1 cellular context compared by ENCODE assay signal in the genomic region with DNA sequence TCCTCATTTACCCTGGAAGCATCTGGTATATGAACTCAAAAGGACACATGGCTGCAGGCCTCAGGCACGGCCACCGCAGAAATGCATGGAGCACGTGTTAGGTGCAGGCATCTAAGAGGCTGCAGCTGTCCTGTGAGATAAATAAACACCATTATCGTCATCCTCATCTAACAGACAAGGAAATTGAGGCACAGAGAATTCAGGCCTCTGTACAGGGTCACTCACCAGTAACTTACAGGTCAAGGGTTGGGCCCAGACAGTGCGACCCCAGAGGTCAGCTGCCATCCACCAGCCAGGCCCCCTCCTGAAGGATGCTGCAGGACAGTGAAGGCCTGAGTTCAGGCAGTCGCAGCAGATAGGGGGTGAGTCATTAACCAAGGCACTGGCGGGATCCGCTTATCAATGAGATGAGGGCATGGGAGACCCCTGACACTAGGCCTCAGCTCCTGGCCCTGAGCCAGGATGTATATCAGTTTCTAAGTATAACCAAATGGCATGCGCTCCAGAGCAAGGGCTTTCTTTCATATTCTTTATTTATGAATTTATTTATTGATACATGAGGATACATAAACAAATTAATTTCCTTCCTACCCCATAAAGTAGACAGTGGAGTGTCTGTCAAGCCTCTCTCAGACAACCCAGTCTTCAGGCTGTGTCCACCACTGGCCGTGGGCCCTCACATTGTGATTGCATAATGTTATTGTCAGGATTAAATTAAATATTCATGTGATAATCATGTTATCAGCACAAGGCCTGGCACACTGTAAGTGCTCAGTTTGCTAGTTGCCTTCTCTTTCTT.
TF ChIP-seq lines count a peak whose summit lies in the region.

No MANE protein-coding gene starts in this region.

TF ChIP-seq in K562, 482 proteins besides CTCF, POLR2A, EP300 and RAD21 (continued from another document and continues in another):
- TF ChIP-seq, protein P1, sequence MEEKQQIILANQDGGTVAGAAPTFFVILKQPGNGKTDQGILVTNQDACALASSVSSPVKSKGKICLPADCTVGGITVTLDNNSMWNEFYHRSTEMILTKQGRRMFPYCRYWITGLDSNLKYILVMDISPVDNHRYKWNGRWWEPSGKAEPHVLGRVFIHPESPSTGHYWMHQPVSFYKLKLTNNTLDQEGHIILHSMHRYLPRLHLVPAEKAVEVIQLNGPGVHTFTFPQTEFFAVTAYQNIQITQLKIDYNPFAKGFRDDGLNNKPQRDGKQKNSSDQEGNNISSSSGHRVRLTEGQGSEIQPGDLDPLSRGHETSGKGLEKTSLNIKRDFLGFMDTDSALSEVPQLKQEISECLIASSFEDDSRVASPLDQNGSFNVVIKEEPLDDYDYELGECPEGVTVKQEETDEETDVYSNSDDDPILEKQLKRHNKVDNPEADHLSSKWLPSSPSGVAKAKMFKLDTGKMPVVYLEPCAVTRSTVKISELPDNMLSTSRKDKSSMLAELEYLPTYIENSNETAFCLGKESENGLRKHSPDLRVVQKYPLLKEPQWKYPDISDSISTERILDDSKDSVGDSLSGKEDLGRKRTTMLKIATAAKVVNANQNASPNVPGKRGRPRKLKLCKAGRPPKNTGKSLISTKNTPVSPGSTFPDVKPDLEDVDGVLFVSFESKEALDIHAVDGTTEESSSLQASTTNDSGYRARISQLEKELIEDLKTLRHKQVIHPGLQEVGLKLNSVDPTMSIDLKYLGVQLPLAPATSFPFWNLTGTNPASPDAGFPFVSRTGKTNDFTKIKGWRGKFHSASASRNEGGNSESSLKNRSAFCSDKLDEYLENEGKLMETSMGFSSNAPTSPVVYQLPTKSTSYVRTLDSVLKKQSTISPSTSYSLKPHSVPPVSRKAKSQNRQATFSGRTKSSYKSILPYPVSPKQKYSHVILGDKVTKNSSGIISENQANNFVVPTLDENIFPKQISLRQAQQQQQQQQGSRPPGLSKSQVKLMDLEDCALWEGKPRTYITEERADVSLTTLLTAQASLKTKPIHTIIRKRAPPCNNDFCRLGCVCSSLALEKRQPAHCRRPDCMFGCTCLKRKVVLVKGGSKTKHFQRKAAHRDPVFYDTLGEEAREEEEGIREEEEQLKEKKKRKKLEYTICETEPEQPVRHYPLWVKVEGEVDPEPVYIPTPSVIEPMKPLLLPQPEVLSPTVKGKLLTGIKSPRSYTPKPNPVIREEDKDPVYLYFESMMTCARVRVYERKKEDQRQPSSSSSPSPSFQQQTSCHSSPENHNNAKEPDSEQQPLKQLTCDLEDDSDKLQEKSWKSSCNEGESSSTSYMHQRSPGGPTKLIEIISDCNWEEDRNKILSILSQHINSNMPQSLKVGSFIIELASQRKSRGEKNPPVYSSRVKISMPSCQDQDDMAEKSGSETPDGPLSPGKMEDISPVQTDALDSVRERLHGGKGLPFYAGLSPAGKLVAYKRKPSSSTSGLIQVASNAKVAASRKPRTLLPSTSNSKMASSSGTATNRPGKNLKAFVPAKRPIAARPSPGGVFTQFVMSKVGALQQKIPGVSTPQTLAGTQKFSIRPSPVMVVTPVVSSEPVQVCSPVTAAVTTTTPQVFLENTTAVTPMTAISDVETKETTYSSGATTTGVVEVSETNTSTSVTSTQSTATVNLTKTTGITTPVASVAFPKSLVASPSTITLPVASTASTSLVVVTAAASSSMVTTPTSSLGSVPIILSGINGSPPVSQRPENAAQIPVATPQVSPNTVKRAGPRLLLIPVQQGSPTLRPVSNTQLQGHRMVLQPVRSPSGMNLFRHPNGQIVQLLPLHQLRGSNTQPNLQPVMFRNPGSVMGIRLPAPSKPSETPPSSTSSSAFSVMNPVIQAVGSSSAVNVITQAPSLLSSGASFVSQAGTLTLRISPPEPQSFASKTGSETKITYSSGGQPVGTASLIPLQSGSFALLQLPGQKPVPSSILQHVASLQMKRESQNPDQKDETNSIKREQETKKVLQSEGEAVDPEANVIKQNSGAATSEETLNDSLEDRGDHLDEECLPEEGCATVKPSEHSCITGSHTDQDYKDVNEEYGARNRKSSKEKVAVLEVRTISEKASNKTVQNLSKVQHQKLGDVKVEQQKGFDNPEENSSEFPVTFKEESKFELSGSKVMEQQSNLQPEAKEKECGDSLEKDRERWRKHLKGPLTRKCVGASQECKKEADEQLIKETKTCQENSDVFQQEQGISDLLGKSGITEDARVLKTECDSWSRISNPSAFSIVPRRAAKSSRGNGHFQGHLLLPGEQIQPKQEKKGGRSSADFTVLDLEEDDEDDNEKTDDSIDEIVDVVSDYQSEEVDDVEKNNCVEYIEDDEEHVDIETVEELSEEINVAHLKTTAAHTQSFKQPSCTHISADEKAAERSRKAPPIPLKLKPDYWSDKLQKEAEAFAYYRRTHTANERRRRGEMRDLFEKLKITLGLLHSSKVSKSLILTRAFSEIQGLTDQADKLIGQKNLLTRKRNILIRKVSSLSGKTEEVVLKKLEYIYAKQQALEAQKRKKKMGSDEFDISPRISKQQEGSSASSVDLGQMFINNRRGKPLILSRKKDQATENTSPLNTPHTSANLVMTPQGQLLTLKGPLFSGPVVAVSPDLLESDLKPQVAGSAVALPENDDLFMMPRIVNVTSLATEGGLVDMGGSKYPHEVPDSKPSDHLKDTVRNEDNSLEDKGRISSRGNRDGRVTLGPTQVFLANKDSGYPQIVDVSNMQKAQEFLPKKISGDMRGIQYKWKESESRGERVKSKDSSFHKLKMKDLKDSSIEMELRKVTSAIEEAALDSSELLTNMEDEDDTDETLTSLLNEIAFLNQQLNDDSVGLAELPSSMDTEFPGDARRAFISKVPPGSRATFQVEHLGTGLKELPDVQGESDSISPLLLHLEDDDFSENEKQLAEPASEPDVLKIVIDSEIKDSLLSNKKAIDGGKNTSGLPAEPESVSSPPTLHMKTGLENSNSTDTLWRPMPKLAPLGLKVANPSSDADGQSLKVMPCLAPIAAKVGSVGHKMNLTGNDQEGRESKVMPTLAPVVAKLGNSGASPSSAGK (IDR thresholded peaks at IDR 0.05) = peak; percentile 56; the same call in 1 of the 2 replicates
- peak; percentile 88 for TF ChIP-seq L3MBTL2 (IDR thresholded peaks at IDR 0.05)
- 0 out of 2 replicates have a peak, but pooled peaks have one; percentile 26 for TF ChIP-seq HDAC2 (IDR thresholded peaks at IDR 0.05)
- TF ChIP-seq TRIM24 (IDR thresholded peaks at IDR 0.05) = peak in 1 of 2 experiments; percentile 57; a peak in 1 of 4 replicates
- TF ChIP-seq, protein P2, sequence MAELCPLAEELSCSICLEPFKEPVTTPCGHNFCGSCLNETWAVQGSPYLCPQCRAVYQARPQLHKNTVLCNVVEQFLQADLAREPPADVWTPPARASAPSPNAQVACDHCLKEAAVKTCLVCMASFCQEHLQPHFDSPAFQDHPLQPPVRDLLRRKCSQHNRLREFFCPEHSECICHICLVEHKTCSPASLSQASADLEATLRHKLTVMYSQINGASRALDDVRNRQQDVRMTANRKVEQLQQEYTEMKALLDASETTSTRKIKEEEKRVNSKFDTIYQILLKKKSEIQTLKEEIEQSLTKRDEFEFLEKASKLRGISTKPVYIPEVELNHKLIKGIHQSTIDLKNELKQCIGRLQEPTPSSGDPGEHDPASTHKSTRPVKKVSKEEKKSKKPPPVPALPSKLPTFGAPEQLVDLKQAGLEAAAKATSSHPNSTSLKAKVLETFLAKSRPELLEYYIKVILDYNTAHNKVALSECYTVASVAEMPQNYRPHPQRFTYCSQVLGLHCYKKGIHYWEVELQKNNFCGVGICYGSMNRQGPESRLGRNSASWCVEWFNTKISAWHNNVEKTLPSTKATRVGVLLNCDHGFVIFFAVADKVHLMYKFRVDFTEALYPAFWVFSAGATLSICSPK (IDR thresholded peaks at IDR 0.05; ENCODE audit: borderline replicate concordance) = no peak
- TF ChIP-seq MYNN (IDR thresholded peaks at IDR 0.05) = peak; percentile 61; the same call in 1 of the 2 replicates
- no peak for TF ChIP-seq MYNN (CRISPR knock-in tag; IDR thresholded peaks at IDR 0.05)
- TF ChIP-seq, protein P3, sequence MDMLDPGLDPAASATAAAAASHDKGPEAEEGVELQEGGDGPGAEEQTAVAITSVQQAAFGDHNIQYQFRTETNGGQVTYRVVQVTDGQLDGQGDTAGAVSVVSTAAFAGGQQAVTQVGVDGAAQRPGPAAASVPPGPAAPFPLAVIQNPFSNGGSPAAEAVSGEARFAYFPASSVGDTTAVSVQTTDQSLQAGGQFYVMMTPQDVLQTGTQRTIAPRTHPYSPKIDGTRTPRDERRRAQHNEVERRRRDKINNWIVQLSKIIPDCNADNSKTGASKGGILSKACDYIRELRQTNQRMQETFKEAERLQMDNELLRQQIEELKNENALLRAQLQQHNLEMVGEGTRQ (CRISPR knock-in tag; IDR thresholded peaks at IDR 0.05) = peak; percentile 34; the same call in 1 of the 2 replicates
- no peak for TF ChIP-seq TAF7 (tag; IDR thresholded peaks at IDR 0.05)
- TF ChIP-seq, protein P4, sequence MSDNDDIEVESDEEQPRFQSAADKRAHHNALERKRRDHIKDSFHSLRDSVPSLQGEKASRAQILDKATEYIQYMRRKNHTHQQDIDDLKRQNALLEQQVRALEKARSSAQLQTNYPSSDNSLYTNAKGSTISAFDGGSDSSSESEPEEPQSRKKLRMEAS (CRISPR knock-in tag; IDR thresholded peaks at IDR 0.05) = peak; percentile 90
- TF ChIP-seq ZBTB7A (IDR thresholded peaks at IDR 0.05; ENCODE audit: borderline replicate concordance, control insufficient read depth, low read depth, low read length) = peak; percentile 78; the same call in 1 of the 2 replicates
- TF ChIP-seq STAT5A (IDR thresholded peaks at IDR 0.05; ENCODE audit: borderline replicate concordance, low read length) = peak; percentile 44; the same call in 1 of the 2 replicates
- TF ChIP-seq EP400 (IDR thresholded peaks at IDR 0.05) = no peak
- TF ChIP-seq TAL1 (IDR thresholded peaks at IDR 0.05) = peak; percentile 32; the same call in 1 of the 2 replicates
- peak; percentile 63 for TF ChIP-seq DPF2 (IDR thresholded peaks at IDR 0.05)
- TF ChIP-seq ILK (tag; IDR thresholded peaks at IDR 0.05; ENCODE audit: borderline replicate concordance, low read depth) = no peak
- no peak for TF ChIP-seq CREB1 (IDR thresholded peaks at IDR 0.05)
- TF ChIP-seq CREB1 (CRISPR knock-in tag; IDR thresholded peaks at IDR 0.05) = 0 out of 2 replicates have a peak, but pooled peaks have one; percentile 31
- no peak for TF ChIP-seq ZKSCAN8 (CRISPR knock-in tag; IDR thresholded peaks at IDR 0.05)
- 0 out of 2 replicates have a peak, but pooled peaks have one; percentile 21 for TF ChIP-seq ZBTB17 (CRISPR knock-in tag; IDR thresholded peaks at IDR 0.05)
- TF ChIP-seq KDM4B (IDR thresholded peaks at IDR 0.05; ENCODE audit: borderline replicate concordance in 2 of 2, low read depth in 1 of 2) = no peak
- peak; percentile 71 for TF ChIP-seq CBFA2T2 (conservative IDR thresholded peaks at IDR 0.05)
- TF ChIP-seq KDM1A (IDR thresholded peaks at IDR 0.05) = peak; percentile 41; a peak in 2 of 4 replicates
- TF ChIP-seq, protein P5, sequence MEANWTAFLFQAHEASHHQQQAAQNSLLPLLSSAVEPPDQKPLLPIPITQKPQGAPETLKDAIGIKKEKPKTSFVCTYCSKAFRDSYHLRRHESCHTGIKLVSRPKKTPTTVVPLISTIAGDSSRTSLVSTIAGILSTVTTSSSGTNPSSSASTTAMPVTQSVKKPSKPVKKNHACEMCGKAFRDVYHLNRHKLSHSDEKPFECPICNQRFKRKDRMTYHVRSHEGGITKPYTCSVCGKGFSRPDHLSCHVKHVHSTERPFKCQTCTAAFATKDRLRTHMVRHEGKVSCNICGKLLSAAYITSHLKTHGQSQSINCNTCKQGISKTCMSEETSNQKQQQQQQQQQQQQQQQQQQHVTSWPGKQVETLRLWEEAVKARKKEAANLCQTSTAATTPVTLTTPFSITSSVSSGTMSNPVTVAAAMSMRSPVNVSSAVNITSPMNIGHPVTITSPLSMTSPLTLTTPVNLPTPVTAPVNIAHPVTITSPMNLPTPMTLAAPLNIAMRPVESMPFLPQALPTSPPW (CRISPR knock-in tag; IDR thresholded peaks at IDR 0.05) = peak; percentile 26; the same call in 1 of the 2 replicates
- no peak for TF ChIP-seq POLR3A (IDR thresholded peaks at IDR 0.05; ENCODE audit: borderline replicate concordance, extremely low read depth, insufficient read depth, insufficient read length)
- TF ChIP-seq, protein P6, sequence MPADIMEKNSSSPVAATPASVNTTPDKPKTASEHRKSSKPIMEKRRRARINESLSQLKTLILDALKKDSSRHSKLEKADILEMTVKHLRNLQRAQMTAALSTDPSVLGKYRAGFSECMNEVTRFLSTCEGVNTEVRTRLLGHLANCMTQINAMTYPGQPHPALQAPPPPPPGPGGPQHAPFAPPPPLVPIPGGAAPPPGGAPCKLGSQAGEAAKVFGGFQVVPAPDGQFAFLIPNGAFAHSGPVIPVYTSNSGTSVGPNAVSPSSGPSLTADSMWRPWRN (IDR thresholded peaks at IDR 0.05; ENCODE audit: low read depth) = 0 out of 2 replicates have a peak, but pooled peaks have one; percentile 20
- peak; percentile 92 for TF ChIP-seq JUND (IDR thresholded peaks at IDR 0.05; ENCODE audit: borderline replicate concordance, low read depth, low read length)
- TF ChIP-seq JUND (tag; IDR thresholded peaks at IDR 0.05; ENCODE audit: borderline replicate concordance, low read depth, low read length) = peak; percentile 70; the same call in 2 of the 3 replicates
- TF ChIP-seq, protein P7, sequence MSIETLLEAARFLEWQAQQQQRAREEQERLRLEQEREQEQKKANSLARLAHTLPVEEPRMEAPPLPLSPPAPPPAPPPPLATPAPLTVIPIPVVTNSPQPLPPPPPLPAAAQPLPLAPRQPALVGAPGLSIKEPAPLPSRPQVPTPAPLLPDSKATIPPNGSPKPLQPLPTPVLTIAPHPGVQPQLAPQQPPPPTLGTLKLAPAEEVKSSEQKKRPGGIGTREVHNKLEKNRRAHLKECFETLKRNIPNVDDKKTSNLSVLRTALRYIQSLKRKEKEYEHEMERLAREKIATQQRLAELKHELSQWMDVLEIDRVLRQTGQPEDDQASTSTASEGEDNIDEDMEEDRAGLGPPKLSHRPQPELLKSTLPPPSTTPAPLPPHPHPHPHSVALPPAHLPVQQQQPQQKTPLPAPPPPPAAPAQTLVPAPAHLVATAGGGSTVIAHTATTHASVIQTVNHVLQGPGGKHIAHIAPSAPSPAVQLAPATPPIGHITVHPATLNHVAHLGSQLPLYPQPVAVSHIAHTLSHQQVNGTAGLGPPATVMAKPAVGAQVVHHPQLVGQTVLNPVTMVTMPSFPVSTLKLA (conservative IDR thresholded peaks at IDR 0.05) = peak in 1 of 2 experiments; percentile 63; a peak in 1 of 4 replicates
- TF ChIP-seq PML (IDR thresholded peaks at IDR 0.05; ENCODE audit: low read length) = 0 out of 2 replicates have a peak, but pooled peaks have one; percentile 37
- peak in 1 of 2 experiments; percentile 63; a peak in 2 of 4 replicates for TF ChIP-seq MAZ (CRISPR knock-in tag; conservative IDR thresholded peaks at IDR 0.05 in 1 of 2, IDR thresholded peaks at IDR 0.05 in 1 of 2)
- peak; percentile 44; the same call in 1 of the 2 replicates for TF ChIP-seq MYC (IDR thresholded peaks at IDR 0.05; ENCODE audit: low read depth, low read length)
- 0 out of 2 replicates have a peak, but pooled peaks have one; percentile 34 for TF ChIP-seq MYC (CRISPR knock-in tag; IDR thresholded peaks at IDR 0.05; ENCODE audit: borderline replicate concordance, low read depth)
- peak; percentile 70 for TF ChIP-seq CTBP1 (IDR thresholded peaks at IDR 0.05; ENCODE audit: borderline replicate concordance)
- TF ChIP-seq SMARCE1 (IDR thresholded peaks at IDR 0.05) = peak; percentile 77
- peak; percentile 97 for TF ChIP-seq FOSL1 (tag; conservative IDR thresholded peaks at IDR 0.05)
- TF ChIP-seq MTA3 (IDR thresholded peaks at IDR 0.05; ENCODE audit: borderline replicate concordance) = 0 out of 2 replicates have a peak, but pooled peaks have one; percentile 34
- peak; percentile 80 for TF ChIP-seq ARID1B (IDR thresholded peaks at IDR 0.05)
- peak; percentile 81 for TF ChIP-seq CBFA2T3 (IDR thresholded peaks at IDR 0.05)
